In genomic region chr18:37712776-37713175, GRCh38 we compare ENCODE assay signal across 18 cellular contexts.
DNase-seq lines count a peak whose midpoint lies in the region; TF ChIP-seq lines count a peak whose summit lies in the region.
"Had no signal": no experiment of that assay in that cellular context is flagged by ENCODE, and none has a peak within 500 bp of the region (broad histone marks: within the 10 kb centered on the region; RNA-seq: fewer than 3 reads in every experiment).

No MANE protein-coding gene starts in this region.

- peak overlapping the region; percentile 49 for H3K4me2 ChIP-seq in BLaER1
- H3K4me2 ChIP-seq: A549 had no signal

- H3K36me3 Mint-ChIP-seq in endodermal cell (ENCODE audit: low read depth): no peaks in the 10 kb centered on the region

- no peaks in the 10 kb centered on the region for H3K27me3 Mint-ChIP-seq in endodermal cell (ENCODE audit: insufficient read depth)

- no peak overlapping the region for H3K27ac Mint-ChIP-seq in endodermal cell

- H3K36me3 ChIP-seq in BLaER1 (no peaks in the 10 kb centered on the region), endodermal cell (ENCODE audit: control insufficient read depth, insufficient read depth, low read length) (no peaks in the 10 kb centered on the region)
- H3K36me3 ChIP-seq: SJCRH30 had no signal

- H3K9me3 Mint-ChIP-seq in endodermal cell: no peaks in the 10 kb centered on the region

- no peak overlapping the region for H3K4me3 ChIP-seq in BLaER1
- H3K4me3 ChIP-seq in fibroblast of mammary gland (ENCODE audit: control insufficient read depth, low read depth, low read length): no peak overlapping the region
- no peak overlapping the region for H3K4me3 ChIP-seq in endodermal cell (ENCODE audit: low read length)
- H3K4me3 ChIP-seq: A549, GM23248, SJCRH30 had no signal

- H3K9ac ChIP-seq in BLaER1 (no peak overlapping the region), endodermal cell (ENCODE audit: extremely low read depth, low read length, poor library complexity, severe bottlenecking) (no peak overlapping the region)
- H3K9ac ChIP-seq: GM23248 had no signal

- H3K9me3 ChIP-seq in BLaER1 (no peaks in the 10 kb centered on the region), endodermal cell (ENCODE audit: control insufficient read depth, low read length) (no peaks in the 10 kb centered on the region)
- H3K9me3 ChIP-seq: A549, SJCRH30 had no signal

- H4K20me1 ChIP-seq in BLaER1: no peaks in the 10 kb centered on the region

- H3K27me3 ChIP-seq in BLaER1 (no peaks in the 10 kb centered on the region), endodermal cell (ENCODE audit: control insufficient read depth, insufficient read depth, low read length, poor library complexity, severe bottlenecking) (no peaks in the 10 kb centered on the region)
- H3K27me3 ChIP-seq: SJCRH30 had no signal

- H3K27ac ChIP-seq in BLaER1: no peak overlapping the region
- no peak overlapping the region for H3K27ac ChIP-seq in endodermal cell (ENCODE audit: low read depth, low read length)
- H3K27ac ChIP-seq: A549, GM23248, SJCRH30 had no signal

- peak; percentile 52 for DNase-seq in HT1080 (ENCODE audit: low read depth)
- peak; percentile 50 for DNase-seq in NCI-H69 (lab: John Stamatoyannopoulos, UW)
- peak; percentile 17 for DNase-seq in fibroblast of mammary gland (ENCODE audit: low read depth)
- DNase-seq in stimulated activated CD4-positive, alpha-beta T cell treated with anti-CD3 and anti-CD28 coated beads, Interleukin-4, amount 100 ng/mL, for 4 hours: no peak
- DNase-seq in endodermal cell: no peak
- no peak for DNase-seq in activated naive CD4-positive, alpha-beta T cell treated with Interleukin-2 at 50 U/mL for 16 hours
- no peak for DNase-seq in MV-4-11 (lab: John Stamatoyannopoulos, UW)
- DNase-seq: COR-L47, DND-41, GM23248, HCEC 1CT, NCI-H1417 treated with DMSO at 0.1 percent for 48 hours, NCI-H1930, NCI-H345, NCI-H748 treated with DMSO at 0.1 percent for 48 hours, SJCRH30 had no signal

- peaks cover 25% of the 10 kb centered on the region for H3K4me1 ChIP-seq in BLaER1
- peaks cover 3% of the 10 kb centered on the region for H3K4me1 ChIP-seq in endodermal cell (ENCODE audit: control insufficient read depth, insufficient read depth, low read length)
- H3K4me1 ChIP-seq: A549, SJCRH30 had no signal

- H3K4me1 Mint-ChIP-seq in endodermal cell: peaks cover 22% of the 10 kb centered on the region

- TF ChIP-seq CTCF in fibroblast of mammary gland (conservative IDR thresholded peaks at IDR 0.05; ENCODE audit: control insufficient read depth, insufficient read depth, low read depth, low read length): no peak
- no peak for TF ChIP-seq CTCF in endodermal cell (conservative IDR thresholded peaks at IDR 0.05)

- no peak overlapping the region for H3K4me3 Mint-ChIP-seq in endodermal cell

Comparison
In these comparisons a context has a peak if more than half of its experiments do, and no peak if none do; other contexts are left out.
1. DNase-seq: peak in HT1080 (single experiment), NCI-H69 (single experiment) and fibroblast of mammary gland (single experiment); none in stimulated activated CD4-positive, alpha-beta T cell treated with anti-CD3 and anti-CD28 coated beads, Interleukin-4, amount 100 ng/mL, for 4 hours (0 of 2), endodermal cell (single experiment), activated naive CD4-positive, alpha-beta T cell treated with Interleukin-2 at 50 U/mL for 16 hours (single experiment) and MV-4-11 (single experiment).